ENCODE assay signal across 1 cellular context in genomic region chr3:48500656-48501055, GRCh38.
TF ChIP-seq lines count a peak whose summit lies in the region.

No MANE protein-coding gene starts in this region.

TF ChIP-seq in HCT116, 20 proteins besides CTCF, POLR2A, EP300 and RAD21:
- TF ChIP-seq ZNF274 (IDR thresholded peaks at IDR 0.05; ENCODE audit: low read depth, low read length) (no peak), TCF7L2 (IDR thresholded peaks at IDR 0.05; ENCODE audit: borderline replicate concordance, extremely low read depth, insufficient read depth, insufficient read length) (no peak), CEBPB (IDR thresholded peaks at IDR 0.05; ENCODE audit: low read depth) (no peak), ZBTB33 (IDR thresholded peaks at IDR 0.05; ENCODE audit: extremely low read depth, insufficient replicate concordance, low read length) (no peak), FOSL1 (IDR thresholded peaks at IDR 0.05; ENCODE audit: low read depth) (no peak), SRF (IDR thresholded peaks at IDR 0.05; ENCODE audit: low read depth) (no peak), EGR1 (IDR thresholded peaks at IDR 0.05; ENCODE audit: low read depth) (no peak), JUND (IDR thresholded peaks at IDR 0.05) (no peak), ATF3 (IDR thresholded peaks at IDR 0.05) (no peak), EZH2phosphoT487 (IDR thresholded peaks at IDR 0.05; ENCODE audit: borderline replicate concordance) (no peak), SIN3A (IDR thresholded peaks at IDR 0.05; ENCODE audit: low read depth) (no peak), YY1 (IDR thresholded peaks at IDR 0.05; ENCODE audit: extremely low read depth, insufficient replicate concordance, low read depth, low read length) (no peak), REST (IDR thresholded peaks at IDR 0.05; ENCODE audit: low read depth) (no peak), EZH2 (IDR thresholded peaks at IDR 0.05) (no peak), ZFX (IDR thresholded peaks at IDR 0.05) (no peak)
